21 cellular contexts compared by ENCODE assay signal in genomic region chr5:126285307-126285706, GRCh38.
"Had no signal": no experiment of that assay in that cellular context is flagged by ENCODE, and none has a peak within 500 bp of the region (broad histone marks: within the 10 kb centered on the region; RNA-seq: fewer than 3 reads in every experiment).

No MANE protein-coding gene starts in this region.

- H3K36me3 ChIP-seq: Peyer's patch, WERI-Rb-1 had no signal

- H3K36me3 Mint-ChIP-seq: activated naive CD8-positive, alpha-beta T cell; T-cell had no signal

- H3K27me3 ChIP-seq: Peyer's patch had no signal

- H3K27ac Mint-ChIP-seq: activated CD4-positive, alpha-beta memory T cell treated with anti-CD3 and anti-CD28 coated beads, Interleukin-2, amount 10 ng/mL, durations not matched to agents 7 days and 5 days; activated CD4-positive, alpha-beta T cell treated with anti-CD3 and anti-CD28 coated beads for 36 hours; activated naive CD4-positive, alpha-beta T cell treated with anti-CD3 and anti-CD28 coated beads for 36 hours; activated naive CD8-positive, alpha-beta T cell; activated T-helper 17 cell treated with anti-CD3 and anti-CD28 coated beads, Interleukin-2, amount 50 U/mL, for 72 hours; T-cell had no signal

- H3K4me1 ChIP-seq: Peyer's patch had no signal

- H3K4me1 Mint-ChIP-seq: activated CD4-positive, alpha-beta memory T cell treated with anti-CD3 and anti-CD28 coated beads, Interleukin-2, amount 10 ng/mL, durations not matched to agents 7 days and 5 days; activated CD4-positive, alpha-beta T cell treated with anti-CD3 and anti-CD28 coated beads for 36 hours had no signal

- ATAC-seq: activated CD4-positive, alpha-beta T cell treated with anti-CD3 and anti-CD28 coated beads for 36 hours; activated T-helper 17 cell treated with anti-CD3 and anti-CD28 coated beads, Interleukin-2, amount 50 U/mL, for 72 hours; T-cell had no signal

- H3K27ac ChIP-seq: Peyer's patch, WERI-Rb-1 had no signal

- H3K9me3 Mint-ChIP-seq: activated CD4-positive, alpha-beta memory T cell treated with anti-CD3 and anti-CD28 coated beads, Interleukin-2, amount 10 ng/mL, durations not matched to agents 7 days and 5 days; activated naive CD4-positive, alpha-beta T cell treated with anti-CD3 and anti-CD28 coated beads for 36 hours; activated T-helper 17 cell treated with anti-CD3 and anti-CD28 coated beads, Interleukin-2, amount 50 U/mL, for 72 hours; T-cell had no signal

- DNase-seq: activated CD4-positive, alpha-beta memory T cell treated with anti-CD3 and anti-CD28 coated beads, Interleukin-2, amount 10 ng/mL, durations not matched to agents 7 days and 5 days; activated CD4-positive, alpha-beta T cell treated with anti-CD3 and anti-CD28 coated beads for 36 hours; activated CD4-positive, alpha-beta T cell treated with anti-CD3 and anti-CD28 coated beads, Interleukin-2, amount 50 U/mL, for 1 hour; activated gamma-delta T cell; activated naive CD4-positive, alpha-beta T cell treated with anti-CD3 and anti-CD28 coated beads for 36 hours; activated T-cell treated with anti-CD3 and anti-CD28 coated beads for 4 hours; activated T-cell treated with anti-CD3 and anti-CD28 coated beads, Interleukin-2, amount 50 U/mL, for 48 hours; caudate nucleus; KBM-7; NCI-H1092; NCI-H1436; NCI-H1694 treated with DMSO at 0.1 percent for 48 hours; NCI-H2029 treated with DMSO at 0.1 percent for 48 hours; NCI-H510A treated with DMSO at 0.1 percent for 48 hours; NK-92 treated with Interleukin-12 subunit alpha and Interleukin-12 subunit beta, amount 100 ng/mL, for 24 hours; Peyer's patch; SIG-M5; T-cell; WERI-Rb-1 had no signal

- H3K4me3 Mint-ChIP-seq: activated CD4-positive, alpha-beta memory T cell treated with anti-CD3 and anti-CD28 coated beads, Interleukin-2, amount 10 ng/mL, durations not matched to agents 7 days and 5 days; activated CD4-positive, alpha-beta T cell treated with anti-CD3 and anti-CD28 coated beads for 36 hours; activated naive CD4-positive, alpha-beta T cell treated with anti-CD3 and anti-CD28 coated beads for 36 hours; activated naive CD8-positive, alpha-beta T cell; activated T-helper 17 cell treated with anti-CD3 and anti-CD28 coated beads, Interleukin-2, amount 50 U/mL, for 72 hours; T-cell had no signal

- H3K27me3 Mint-ChIP-seq: activated CD4-positive, alpha-beta memory T cell treated with anti-CD3 and anti-CD28 coated beads, Interleukin-2, amount 10 ng/mL, durations not matched to agents 7 days and 5 days; activated T-helper 17 cell treated with anti-CD3 and anti-CD28 coated beads, Interleukin-2, amount 50 U/mL, for 72 hours had no signal

- H3K4me3 ChIP-seq: Peyer's patch had no signal
